Comparison of ENCODE assay signal across 10 cellular contexts in the genomic region with DNA sequence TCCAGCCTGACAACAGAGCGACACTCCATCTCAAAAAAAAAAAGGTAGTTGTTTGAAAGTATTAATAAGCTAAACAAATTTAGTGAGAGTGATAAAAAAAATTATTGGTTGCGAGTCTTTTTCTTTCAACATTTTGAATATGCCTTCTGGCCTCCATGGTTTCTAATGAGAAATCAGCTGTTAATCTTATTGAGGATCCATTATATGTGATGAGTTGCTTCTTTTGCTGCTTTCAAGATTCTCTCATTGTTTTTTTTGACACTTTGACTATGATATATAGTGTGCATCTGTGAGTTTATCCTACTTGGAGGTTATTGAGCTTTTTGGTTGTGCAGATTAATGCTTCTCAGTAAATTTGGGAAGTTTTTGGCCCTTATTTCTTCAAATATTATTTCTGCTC.
"Had no signal": no experiment of that assay in that cellular context is flagged by ENCODE, and none has a peak within 500 bp of the region (broad histone marks: within the 10 kb centered on the region; RNA-seq: fewer than 3 reads in every experiment).

No MANE protein-coding gene starts in this region.

- DNase-seq: H9, HCEC 1CT, HFFc6, IMR-90, KBM-7 had no signal

- ATAC-seq: GM23338 had no signal

- H3K27ac ChIP-seq: HL-60, KMS-11 had no signal

- FAIRE-seq: H1, H54 had no signal

- H3K9ac ChIP-seq: KMS-11 had no signal

- H3K4me2 ChIP-seq: GM23338, KMS-11 had no signal

- H2AFZ ChIP-seq: GM23338 had no signal

- H3K4me3 ChIP-seq: GM23338 had no signal
